ENCODE assay signal across 22 cellular contexts in genomic region chr5:180370861-180371641, GRCh38. TPM values are rescaled to one million over a fixed set of nuclear protein-coding genes. Genes with fewer than 3 reads are reported as not detected.
DNase-seq lines count a peak whose midpoint lies in the region; ATAC-seq and TF ChIP-seq lines count a peak whose summit lies in the region.
"Had no signal": no experiment of that assay in that cellular context is flagged by ENCODE, and none has a peak within 500 bp of the region (broad histone marks: within the 10 kb centered on the region; RNA-seq: fewer than 3 reads in every experiment).

No MANE protein-coding gene starts in this region.

- H3K4me3 ChIP-seq in fibroblast of mammary gland (ENCODE audit: control insufficient read depth, low read depth, low read length) (no peak overlapping the region), mucosa of descending colon (no peak overlapping the region), body of pancreas (no peak overlapping the region)
- H3K4me3 ChIP-seq: GM12878, MG63, testis had no signal

- H3K36me3 ChIP-seq in mucosa of descending colon (ENCODE audit: low read depth) (no peaks in the 10 kb centered on the region), body of pancreas (replicated peaks in 1 of 2; ENCODE audit: insufficient read depth in 1 of 2, low read depth in 2 of 2) (no peaks in the 10 kb centered on the region)
- H3K36me3 ChIP-seq: MG63 had no signal

- TF ChIP-seq CTCF in fibroblast of mammary gland (conservative IDR thresholded peaks at IDR 0.05; ENCODE audit: control insufficient read depth, insufficient read depth, low read depth, low read length) = no peak
- TF ChIP-seq CTCF in mucosa of descending colon (IDR thresholded peaks at IDR 0.05) = no peak
- no peak for TF ChIP-seq CTCF in body of pancreas (IDR thresholded peaks at IDR 0.05)

- no peaks in the 10 kb centered on the region for H3K4me1 Mint-ChIP-seq in activated T-helper 1 cell treated with anti-CD3 and anti-CD28 coated beads, Interleukin-12 subunit alpha, Interleukin-12 subunit beta, Interleukin-2, Interleukin-4 antibody, amounts not matched to agents 30 ng/mL and 10 ng/mL and 1 ng/mL, durations not matched to agents 14 hours and 24 hours and 36 hours (ENCODE audit: low read depth)
- H3K4me1 Mint-ChIP-seq: activated CD4-positive, alpha-beta T cell treated with anti-CD3 and anti-CD28 coated beads for 36 hours had no signal

- H3K36me3 Mint-ChIP-seq in activated T-helper 1 cell treated with anti-CD3 and anti-CD28 coated beads, Interleukin-12 subunit alpha, Interleukin-12 subunit beta, Interleukin-2, Interleukin-4 antibody, amounts not matched to agents 30 ng/mL and 10 ng/mL and 1 ng/mL, durations not matched to agents 14 hours and 24 hours and 36 hours (ENCODE audit: low read depth) = no peaks in the 10 kb centered on the region

- H3K27me3 Mint-ChIP-seq in activated T-helper 1 cell treated with anti-CD3 and anti-CD28 coated beads, Interleukin-12 subunit alpha, Interleukin-12 subunit beta, Interleukin-2, Interleukin-4 antibody, amounts not matched to agents 30 ng/mL and 10 ng/mL and 1 ng/mL, durations not matched to agents 14 hours and 24 hours and 36 hours (ENCODE audit: insufficient read depth) = no peaks in the 10 kb centered on the region

- intact Hi-C loops in mucosa of descending colon (cut with DNase I, micrococcal nuclease) = no loop called here
- intact Hi-C loops in body of pancreas (cut with DNase I) = no loop called here
- intact Hi-C loops in activated T-helper 1 cell treated with anti-CD3 and anti-CD28 coated beads, Interleukin-12 subunit alpha, Interleukin-12 subunit beta, Interleukin-2, Interleukin-4 antibody, amounts not matched to agents 30 ng/mL and 10 ng/mL and 1 ng/mL, durations not matched to agents 14 hours and 24 hours and 36 hours (cut with micrococcal nuclease) = no loop called here

- no peak overlapping the region for H3K27ac ChIP-seq in body of pancreas
- H3K27ac ChIP-seq: testis had no signal

- ATAC-seq in mucosa of descending colon = peak; percentile 17
- ATAC-seq in body of pancreas = no peak
- no peak for ATAC-seq in HG03108 (IDR thresholded peaks at IDR 0.05; ENCODE audit: unreplicated experiment)
- ATAC-seq: activated CD4-positive, alpha-beta T cell treated with anti-CD3 and anti-CD28 coated beads for 36 hours; GM12878; SK-N-SH treated with all-trans-retinoic acid at 6 μM for 48 hours had no signal

- no peaks in the 10 kb centered on the region for H3K27me3 ChIP-seq in body of pancreas
- H3K27me3 ChIP-seq: testis had no signal

- H3K27ac Mint-ChIP-seq in activated T-helper 1 cell treated with anti-CD3 and anti-CD28 coated beads, Interleukin-12 subunit alpha, Interleukin-12 subunit beta, Interleukin-2, Interleukin-4 antibody, amounts not matched to agents 30 ng/mL and 10 ng/mL and 1 ng/mL, durations not matched to agents 14 hours and 24 hours and 36 hours = no peak overlapping the region
- H3K27ac Mint-ChIP-seq: activated CD4-positive, alpha-beta T cell treated with anti-CD3 and anti-CD28 coated beads for 36 hours had no signal

- no peak overlapping the region for H3K4me3 Mint-ChIP-seq in activated T-helper 1 cell treated with anti-CD3 and anti-CD28 coated beads, Interleukin-12 subunit alpha, Interleukin-12 subunit beta, Interleukin-2, Interleukin-4 antibody, amounts not matched to agents 30 ng/mL and 10 ng/mL and 1 ng/mL, durations not matched to agents 14 hours and 24 hours and 36 hours
- H3K4me3 Mint-ChIP-seq: activated CD4-positive, alpha-beta T cell treated with anti-CD3 and anti-CD28 coated beads for 36 hours had no signal

- H3K4me1 ChIP-seq in mucosa of descending colon (ENCODE audit: low read depth) (no peaks in the 10 kb centered on the region), body of pancreas (no peaks in the 10 kb centered on the region)
- H3K4me1 ChIP-seq: testis had no signal

- no peak for TF ChIP-seq POLR2A in body of pancreas (IDR thresholded peaks at IDR 0.05)

- no peaks in the 10 kb centered on the region for H3K9me3 Mint-ChIP-seq in activated T-helper 1 cell treated with anti-CD3 and anti-CD28 coated beads, Interleukin-12 subunit alpha, Interleukin-12 subunit beta, Interleukin-2, Interleukin-4 antibody, amounts not matched to agents 30 ng/mL and 10 ng/mL and 1 ng/mL, durations not matched to agents 14 hours and 24 hours and 36 hours

- WGBS in body of pancreas, 2 donors = 87% methylated on average over 5 to 24 of the region's 24 CpGs

- no peaks in the 10 kb centered on the region for H3K9me3 ChIP-seq in mucosa of descending colon
- H3K9me3 ChIP-seq in body of pancreas = no peaks in the 10 kb centered on the region
- H3K9me3 ChIP-seq: MG63, testis had no signal

- DNase-seq in NCI-H524 treated with DMSO at 0.1 percent for 48 hours (lab: John Stamatoyannopoulos, UW) = peak; percentile 59
- peak; percentile 39 for DNase-seq in fibroblast of mammary gland (ENCODE audit: low read depth)
- DNase-seq in mucosa of descending colon = no peak
- DNase-seq in stromal cell of bone marrow (ENCODE audit: low read depth) = peak; percentile 28
- no peak for DNase-seq in body of pancreas
- DNase-seq in UCSD-AML1 (lab: John Stamatoyannopoulos, UW; ENCODE audit: unreplicated experiment) = no peak
- no peak for DNase-seq in activated T-helper 1 cell treated with anti-CD3 and anti-CD28 coated beads, Interleukin-12 subunit alpha, Interleukin-12 subunit beta, Interleukin-2, Interleukin-4 antibody, amounts not matched to agents 30 ng/mL and 10 ng/mL and 1 ng/mL, durations not matched to agents 14 hours and 24 hours and 36 hours (ENCODE audit: low spot score)
- DNase-seq: activated CD4-positive, alpha-beta T cell treated with anti-CD3 and anti-CD28 coated beads for 36 hours; activated effector memory CD4-positive, alpha-beta T cell treated with anti-CD3 and anti-CD28 coated beads, Interleukin-2, amount 50 U/mL, for 16 hours; cerebellar nuclear complex; effector CD8-positive, alpha-beta T cell; left cardiac atrium; MG63; NCI-H1436 treated with DMSO at 0.1 percent for 48 hours; NCI-H2171 treated with DMSO at 0.1 percent for 48 hours; NCI-H774; occipital lobe; T1000; testis had no signal

RNA-seq across cellular contexts. Expression of gene GFPT2, which starts 17.9 kb away (rescaled TPM):
- total RNA-seq in mucosa of descending colon (10 to 100 TPM in 1 of 3 donors, 1 to 10 TPM in 2; 1.3 to 17.4 (median 7.9) TPM), body of pancreas (10 to 100 TPM in 1 of 2 donors, 1 to 10 TPM in 1; 3.9 to 17.5 TPM)
- total RNA-seq in activated T-helper 1 cell treated with anti-CD3 and anti-CD28 coated beads, Interleukin-12 subunit alpha, Interleukin-12 subunit beta, Interleukin-2, Interleukin-4 antibody, amounts not matched to agents 30 ng/mL and 10 ng/mL and 1 ng/mL, durations not matched to agents 14 hours and 24 hours and 36 hours = 1.1 and 1.4 TPM in 2 replicates

Comparison
In these comparisons a context has a peak if more than half of its experiments do, and no peak if none do; other contexts are left out.
1. DNase-seq: peak in NCI-H524 treated with DMSO at 0.1 percent for 48 hours (single experiment), fibroblast of mammary gland (single experiment) and stromal cell of bone marrow (single experiment); none in mucosa of descending colon (0 of 3), body of pancreas (0 of 4), UCSD-AML1 (single experiment) and activated T-helper 1 cell treated with anti-CD3 and anti-CD28 coated beads, Interleukin-12 subunit alpha, Interleukin-12 subunit beta, Interleukin-2, Interleukin-4 antibody, amounts not matched to agents 30 ng/mL and 10 ng/mL and 1 ng/mL, durations not matched to agents 14 hours and 24 hours and 36 hours (single experiment).